In the genomic region with DNA sequence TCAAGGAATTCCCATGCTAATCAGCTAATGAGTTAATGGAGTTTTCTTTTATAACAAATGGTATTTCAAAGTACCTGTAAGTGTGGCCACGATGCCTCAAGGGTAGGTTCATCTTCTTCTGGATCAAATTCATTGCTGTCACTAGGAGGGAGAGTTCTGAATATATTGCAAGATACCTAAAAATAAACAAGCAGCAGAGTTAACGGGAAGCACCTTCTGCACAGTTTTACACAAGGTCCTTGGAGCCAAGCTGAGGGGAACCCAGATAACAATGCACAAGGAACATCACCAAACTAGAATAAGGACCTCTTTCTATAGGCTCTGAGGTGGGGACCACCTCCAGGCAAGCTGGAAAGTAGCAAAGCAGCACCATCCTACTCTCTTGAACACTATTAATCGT, we compare ENCODE assay signal across 24 cellular contexts.
"Had no signal": no experiment of that assay in that cellular context is flagged by ENCODE, and none has a peak within 500 bp of the region (broad histone marks: within the 10 kb centered on the region; RNA-seq: fewer than 3 reads in every experiment).

No MANE protein-coding gene starts in this region.

- H3K9me3 Mint-ChIP-seq: naive thymus-derived CD8-positive, alpha-beta T cell; stimulated activated memory B cell treated with anti-CD40 and anti-IgM and Interleukin-4, amounts not matched to agents 10 μg/mL and 1 μg/mL and 100 μg/mL, for 72 hours; stimulated activated naive CD8-positive, alpha-beta T cell treated with anti-CD3 and anti-CD28 coated beads, Interleukin-15, amount 100 ng/mL, for 72 hours; type B pancreatic cell had no signal

- H3K4me1 ChIP-seq: lower lobe of right lung, right lobe of liver, vagina had no signal

- H3K4me1 Mint-ChIP-seq: stimulated activated naive CD8-positive, alpha-beta T cell treated with anti-CD3 and anti-CD28 coated beads, Interleukin-15, amount 100 ng/mL, for 72 hours had no signal

- H3K27me3 Mint-ChIP-seq: naive thymus-derived CD8-positive, alpha-beta T cell; progenitor cell of endocrine pancreas; stimulated activated memory B cell treated with anti-CD40 and anti-IgM and Interleukin-4, amounts not matched to agents 10 μg/mL and 1 μg/mL and 100 μg/mL, for 72 hours; stimulated activated naive CD8-positive, alpha-beta T cell treated with anti-CD3 and anti-CD28 coated beads, Interleukin-15, amount 100 ng/mL, for 72 hours; type B pancreatic cell had no signal

- H3K9me3 ChIP-seq: heart left ventricle, lower lobe of right lung, ovary, right lobe of liver, tibial nerve, vagina had no signal

- H3K27ac ChIP-seq: heart left ventricle, hepatocyte, lower lobe of right lung, ovary, right lobe of liver, tibial nerve, vagina had no signal

- H3K36me3 ChIP-seq: ovary, right lobe of liver had no signal

- H3K27ac Mint-ChIP-seq: naive thymus-derived CD8-positive, alpha-beta T cell; progenitor cell of endocrine pancreas; stimulated activated memory B cell treated with anti-CD40 and anti-IgM and Interleukin-4, amounts not matched to agents 10 μg/mL and 1 μg/mL and 100 μg/mL, for 72 hours; stimulated activated naive CD8-positive, alpha-beta T cell treated with anti-CD3 and anti-CD28 coated beads, Interleukin-15, amount 100 ng/mL, for 72 hours; type B pancreatic cell had no signal

- H3K27me3 ChIP-seq: heart left ventricle, hepatocyte, ovary, right lobe of liver, tibial nerve, vagina had no signal

- H3K4me3 ChIP-seq: heart left ventricle, hepatocyte, lower lobe of right lung, ovary, right lobe of liver, smooth muscle cell, tibial nerve, vagina had no signal

- DNase-seq: heart left ventricle; islet precursor cell; lower lobe of right lung; mammary epithelial cell; mesenchymal stem cell; naive thymus-derived CD8-positive, alpha-beta T cell; ovary; retina; right lobe of liver; stimulated activated CD4-positive, alpha-beta T cell treated with anti-CD3 and anti-CD28 coated beads, Interleukin-1b, Interleukin-23, amount 100 ng/mL, for 48 hours; stimulated activated CD4-positive, alpha-beta T cell treated with anti-CD3 and anti-CD28 coated beads, Interleukin-2, amount 100 ng/mL, for 48 hours; stimulated activated CD4-positive, alpha-beta T cell treated with anti-CD3 and anti-CD28 coated beads, Interleukin-4, amount 100 ng/mL, for 4 hours; stimulated activated CD8-positive, alpha-beta memory T cell treated with anti-CD3 and anti-CD28 coated beads, Interleukin-4, amount 100 ng/mL, for 48 hours; stimulated activated naive CD4-positive, alpha-beta T cell treated with Interleukin-2 at 50 U/mL for 16 hours; stimulated activated naive CD8-positive, alpha-beta T cell treated with anti-CD3 and anti-CD28 coated beads, Interleukin-15, amount 100 ng/mL, for 72 hours; substantia nigra had no signal

- H3K4me3 Mint-ChIP-seq: naive thymus-derived CD8-positive, alpha-beta T cell; stimulated activated memory B cell treated with anti-CD40 and anti-IgM and Interleukin-4, amounts not matched to agents 10 μg/mL and 1 μg/mL and 100 μg/mL, for 72 hours; stimulated activated naive CD8-positive, alpha-beta T cell treated with anti-CD3 and anti-CD28 coated beads, Interleukin-15, amount 100 ng/mL, for 72 hours; type B pancreatic cell had no signal

- ATAC-seq: left lobe of liver; lower lobe of right lung; naive thymus-derived CD8-positive, alpha-beta T cell; right lobe of liver; stimulated activated memory B cell treated with anti-CD40 and anti-IgM and Interleukin-4, amounts not matched to agents 10 μg/mL and 1 μg/mL and 100 μg/mL, for 72 hours; stimulated activated naive CD8-positive, alpha-beta T cell treated with anti-CD3 and anti-CD28 coated beads, Interleukin-15, amount 100 ng/mL, for 72 hours had no signal
